9 cellular contexts compared by ENCODE assay signal in the genomic region with DNA sequence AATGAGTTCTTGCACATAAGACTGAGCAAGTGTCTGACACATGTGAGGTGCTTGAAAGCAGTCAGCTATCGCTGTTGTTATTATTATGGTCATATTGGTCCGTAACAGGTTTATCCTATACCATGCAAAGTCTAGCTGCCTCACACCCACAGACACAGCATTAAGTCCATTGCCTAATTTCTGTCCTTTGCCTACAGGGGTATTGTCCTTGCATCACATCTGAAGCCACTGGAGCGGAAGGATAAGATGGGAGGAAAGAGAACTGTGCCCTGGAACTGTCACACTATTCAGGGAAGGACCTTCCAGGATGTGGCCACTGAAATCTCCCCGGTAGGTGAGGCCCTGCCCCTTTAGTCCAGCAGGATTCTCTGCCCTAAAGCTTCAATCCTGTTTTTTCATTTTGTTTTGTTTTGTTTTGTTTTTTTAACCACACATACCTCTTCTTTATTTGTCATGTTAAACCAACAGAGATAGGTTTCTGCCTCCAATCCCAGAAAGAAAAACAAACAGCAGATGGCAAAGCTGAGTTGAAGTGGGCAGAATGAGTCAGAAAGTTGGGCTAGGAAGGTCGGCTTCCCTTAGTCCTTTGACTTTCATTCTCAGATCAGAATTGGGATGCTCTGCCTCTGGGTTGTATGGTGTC. TPM values are rescaled to one million over a fixed set of nuclear protein-coding genes. Genes with fewer than 3 reads are reported as not detected.
DNase-seq lines count a peak whose midpoint lies in the region; ATAC-seq, FAIRE-seq and TF ChIP-seq lines count a peak whose summit lies in the region.
"Had no signal": no experiment of that assay in that cellular context is flagged by ENCODE, and none has a peak within 500 bp of the region (broad histone marks: within the 10 kb centered on the region; RNA-seq: fewer than 3 reads in every experiment).

No MANE protein-coding gene starts in this region.

- H2AFZ ChIP-seq in SK-N-SH (ENCODE audit: low read depth): no peak overlapping the region; the same call in 1 of the 2 replicates

- H3K4me2 ChIP-seq in SK-N-SH: peak overlapping the region; percentile 91

- peaks cover 27% of the 10 kb centered on the region for H3K79me2 ChIP-seq in SK-N-SH (ENCODE audit: insufficient read depth)

- no peak for TF ChIP-seq EP300 in SK-N-SH (IDR thresholded peaks at IDR 0.05; ENCODE audit: borderline replicate concordance in 1 of 2, low read depth in 1 of 2, low read length in 1 of 2)

- H3K9me2 ChIP-seq in SK-N-SH: no peaks in the 10 kb centered on the region

- TF ChIP-seq CTCF in SK-N-SH (IDR thresholded peaks at IDR 0.05) (peak; percentile 53), D721Med (IDR thresholded peaks at IDR 0.05; ENCODE audit: insufficient read depth, missing control alignments) (no peak)

- no peaks in the 10 kb centered on the region for H3K9me3 ChIP-seq in SK-N-SH

- POLR2A ChIA-PET in SK-N-SH (lab: Yijun Ruan, JAX): interaction anchor here (0.6 kb wide), 1 partner anchor 187 kb away, joined by 5 read pairs; no protein-coding TSS in a partner anchor

- peak overlapping the region in 1 of 2 experiments; percentile 94; a peak in 2 of 4 replicates for H3K27ac ChIP-seq in SK-N-SH (ENCODE audit: low read depth in 2 of 2, low read length in 1 of 2)

- FAIRE-seq in A204.1 (lab: Jason Lieb, UNC): peak; percentile 66
- FAIRE-seq in D721Med (lab: Jason Lieb, UNC): no peak

- ATAC-seq in HG03565 (IDR thresholded peaks at IDR 0.05; ENCODE audit: unreplicated experiment): no peak

- H3K4me1 ChIP-seq in SK-N-SH (ENCODE audit: control insufficient read depth in 1 of 2, insufficient read depth in 2 of 2, low read depth in 1 of 2, low read length in 1 of 2): peaks cover 8 to 39% of the 10 kb centered on the region in 2 experiments; a peak in 3 of 4 replicates

- 63% methylated on average over 5 of the region's 5 CpGs for WGBS in SK-N-SH (ENCODE audit: low lambda C conversion rate)

- no peak overlapping the region for H3K4me3 ChIP-seq in SK-N-SH (ENCODE audit: low read depth in 2 of 2, low read length in 1 of 2)

- H3K27me3 ChIP-seq in SK-N-SH (ENCODE audit: insufficient read depth): no peaks in the 10 kb centered on the region

- peak; percentile 74 for DNase-seq in GF-D8 (lab: John Stamatoyannopoulos, UW)
- no peak for DNase-seq in SK-N-SH
- peak; percentile 82 for DNase-seq in fibroblast of peridontal ligament (ENCODE audit: extremely low read depth)
- DNase-seq in DMS114 treated with DMSO at 0.1 percent for 48 hours (lab: John Stamatoyannopoulos, UW; ENCODE audit: unreplicated experiment): no peak
- no peak for DNase-seq in NCI-H1092 treated with DMSO at 0.1 percent for 48 hours (lab: John Stamatoyannopoulos, UW)
- DNase-seq in D721Med (ENCODE audit: insufficient read length, low spot score): no peak
- DNase-seq: activated T-cell treated with anti-CD3 and anti-CD28 coated beads for 4 hours had no signal

- peak overlapping the region; percentile 47 for H3K9ac ChIP-seq in SK-N-SH

- CTCF ChIA-PET in SK-N-SH (lab: Yijun Ruan, JAX): interaction anchor here (1.1 to 6.8 kb wide), 6 partner anchors 10 to 248 kb away, joined by 3 to 38 read pairs (median 5); no protein-coding TSS in a partner anchor

- no peaks in the 10 kb centered on the region for H4K20me1 ChIP-seq in SK-N-SH (ENCODE audit: insufficient read depth)

- peaks cover 0 to 1% of the 10 kb centered on the region in 2 experiments for H3K36me3 ChIP-seq in SK-N-SH (replicated peaks in 1 of 2; ENCODE audit: control insufficient read depth in 1 of 2, insufficient read depth in 2 of 2, low read length in 1 of 2)

- H3F3A ChIP-seq in SK-N-SH (replicated peaks; ENCODE audit: insufficient read depth): peaks cover 32% of the 10 kb centered on the region

- peak; percentile 21; the same call in 1 of the 2 replicates for TF ChIP-seq RAD21 in SK-N-SH (IDR thresholded peaks at IDR 0.05; ENCODE audit: low read length)

TF ChIP-seq in SK-N-SH, 30 proteins besides CTCF, POLR2A, EP300 and RAD21 (continues in another document):
- TF ChIP-seq, protein P1, sequence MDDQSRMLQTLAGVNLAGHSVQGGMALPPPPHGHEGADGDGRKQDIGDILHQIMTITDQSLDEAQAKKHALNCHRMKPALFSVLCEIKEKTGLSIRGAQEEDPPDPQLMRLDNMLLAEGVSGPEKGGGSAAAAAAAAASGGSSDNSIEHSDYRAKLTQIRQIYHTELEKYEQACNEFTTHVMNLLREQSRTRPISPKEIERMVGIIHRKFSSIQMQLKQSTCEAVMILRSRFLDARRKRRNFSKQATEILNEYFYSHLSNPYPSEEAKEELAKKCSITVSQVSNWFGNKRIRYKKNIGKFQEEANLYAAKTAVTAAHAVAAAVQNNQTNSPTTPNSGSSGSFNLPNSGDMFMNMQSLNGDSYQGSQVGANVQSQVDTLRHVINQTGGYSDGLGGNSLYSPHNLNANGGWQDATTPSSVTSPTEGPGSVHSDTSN (IDR thresholded peaks at IDR 0.05): no peak
- TF ChIP-seq RFX5 (IDR thresholded peaks at IDR 0.05; ENCODE audit: low read length) (no peak), FOSL2 (IDR thresholded peaks at IDR 0.05; ENCODE audit: borderline replicate concordance, low read depth) (peak; percentile 67; the same call in 1 of the 2 replicates), POLR2AphosphoS5 (IDR thresholded peaks at IDR 0.05; ENCODE audit: low read depth, low read length) (no peak), RXRA (IDR thresholded peaks at IDR 0.05; ENCODE audit: borderline replicate concordance, low read depth) (no peak), SIN3A (IDR thresholded peaks at IDR 0.05; ENCODE audit: borderline replicate concordance, low read depth, low read length) (no peak), ELF1 (IDR thresholded peaks at IDR 0.05) (no peak), TAF1 (IDR thresholded peaks at IDR 0.05; ENCODE audit: borderline replicate concordance, low read depth, low read length) (no peak), NRF1 (IDR thresholded peaks at IDR 0.05; ENCODE audit: low read depth, low read length) (no peak), SMC3 (IDR thresholded peaks at IDR 0.05; ENCODE audit: low read depth, low read length) (peak; percentile 29), GABPA (IDR thresholded peaks at IDR 0.05; ENCODE audit: low read depth) (no peak), JUND (IDR thresholded peaks at IDR 0.05) (peak; percentile 54), MXI1 (IDR thresholded peaks at IDR 0.05; ENCODE audit: low read depth, low read length) (no peak)
- TF ChIP-seq, protein P2, sequence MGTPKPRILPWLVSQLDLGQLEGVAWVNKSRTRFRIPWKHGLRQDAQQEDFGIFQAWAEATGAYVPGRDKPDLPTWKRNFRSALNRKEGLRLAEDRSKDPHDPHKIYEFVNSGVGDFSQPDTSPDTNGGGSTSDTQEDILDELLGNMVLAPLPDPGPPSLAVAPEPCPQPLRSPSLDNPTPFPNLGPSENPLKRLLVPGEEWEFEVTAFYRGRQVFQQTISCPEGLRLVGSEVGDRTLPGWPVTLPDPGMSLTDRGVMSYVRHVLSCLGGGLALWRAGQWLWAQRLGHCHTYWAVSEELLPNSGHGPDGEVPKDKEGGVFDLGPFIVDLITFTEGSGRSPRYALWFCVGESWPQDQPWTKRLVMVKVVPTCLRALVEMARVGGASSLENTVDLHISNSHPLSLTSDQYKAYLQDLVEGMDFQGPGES (IDR thresholded peaks at IDR 0.05; ENCODE audit: low read depth, low read length): no peak
- TF ChIP-seq, protein P3, sequence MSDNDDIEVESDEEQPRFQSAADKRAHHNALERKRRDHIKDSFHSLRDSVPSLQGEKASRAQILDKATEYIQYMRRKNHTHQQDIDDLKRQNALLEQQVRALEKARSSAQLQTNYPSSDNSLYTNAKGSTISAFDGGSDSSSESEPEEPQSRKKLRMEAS (IDR thresholded peaks at IDR 0.05; ENCODE audit: low read depth): no peak
- TF ChIP-seq, protein P4, sequence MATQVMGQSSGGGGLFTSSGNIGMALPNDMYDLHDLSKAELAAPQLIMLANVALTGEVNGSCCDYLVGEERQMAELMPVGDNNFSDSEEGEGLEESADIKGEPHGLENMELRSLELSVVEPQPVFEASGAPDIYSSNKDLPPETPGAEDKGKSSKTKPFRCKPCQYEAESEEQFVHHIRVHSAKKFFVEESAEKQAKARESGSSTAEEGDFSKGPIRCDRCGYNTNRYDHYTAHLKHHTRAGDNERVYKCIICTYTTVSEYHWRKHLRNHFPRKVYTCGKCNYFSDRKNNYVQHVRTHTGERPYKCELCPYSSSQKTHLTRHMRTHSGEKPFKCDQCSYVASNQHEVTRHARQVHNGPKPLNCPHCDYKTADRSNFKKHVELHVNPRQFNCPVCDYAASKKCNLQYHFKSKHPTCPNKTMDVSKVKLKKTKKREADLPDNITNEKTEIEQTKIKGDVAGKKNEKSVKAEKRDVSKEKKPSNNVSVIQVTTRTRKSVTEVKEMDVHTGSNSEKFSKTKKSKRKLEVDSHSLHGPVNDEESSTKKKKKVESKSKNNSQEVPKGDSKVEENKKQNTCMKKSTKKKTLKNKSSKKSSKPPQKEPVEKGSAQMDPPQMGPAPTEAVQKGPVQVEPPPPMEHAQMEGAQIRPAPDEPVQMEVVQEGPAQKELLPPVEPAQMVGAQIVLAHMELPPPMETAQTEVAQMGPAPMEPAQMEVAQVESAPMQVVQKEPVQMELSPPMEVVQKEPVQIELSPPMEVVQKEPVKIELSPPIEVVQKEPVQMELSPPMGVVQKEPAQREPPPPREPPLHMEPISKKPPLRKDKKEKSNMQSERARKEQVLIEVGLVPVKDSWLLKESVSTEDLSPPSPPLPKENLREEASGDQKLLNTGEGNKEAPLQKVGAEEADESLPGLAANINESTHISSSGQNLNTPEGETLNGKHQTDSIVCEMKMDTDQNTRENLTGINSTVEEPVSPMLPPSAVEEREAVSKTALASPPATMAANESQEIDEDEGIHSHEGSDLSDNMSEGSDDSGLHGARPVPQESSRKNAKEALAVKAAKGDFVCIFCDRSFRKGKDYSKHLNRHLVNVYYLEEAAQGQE (IDR thresholded peaks at IDR 0.05; ENCODE audit: low read depth, low read length): no peak

RNA-seq across cellular contexts. Expression of a gene that starts 2.2 kb away (rescaled TPM):
- polyA plus RNA-seq in SK-N-SH (2012; rRNA removed): 79.9 and 82.9 TPM in 2 replicates
- 82.5 and 121 TPM in 2 replicates for polyA plus RNA-seq in SK-N-SH (2012; cell fraction: cytosol; rRNA removed)
- polyA plus RNA-seq in SK-N-SH (2012; cell fraction: nucleus; rRNA removed): 112 and 140 TPM in 2 replicates

RNA-seq across cellular contexts. Expression of a gene that starts 13.9 kb away (rescaled TPM):
- 0.48 and 0.71 TPM in 2 replicates for polyA plus RNA-seq in SK-N-SH (2012; rRNA removed)
- polyA plus RNA-seq in SK-N-SH (2012; cell fraction: cytosol; rRNA removed): 0.23 and 0.35 TPM in 2 replicates
- 0.36 and 0.44 TPM in 2 replicates for polyA plus RNA-seq in SK-N-SH (2012; cell fraction: nucleus; rRNA removed)

RNA-seq across cellular contexts. Expression of a gene that starts 46.1 kb away (rescaled TPM):
- 12.6 and 14.7 TPM in 2 replicates for polyA plus RNA-seq in SK-N-SH (2012; rRNA removed)
- polyA plus RNA-seq in SK-N-SH (2012; cell fraction: cytosol; rRNA removed): 4.0 and 7.1 TPM in 2 replicates
- 40.0 and 52.6 TPM in 2 replicates for polyA plus RNA-seq in SK-N-SH (2012; cell fraction: nucleus; rRNA removed)

RNA-seq across cellular contexts. Expression of a gene that starts 53.8 kb away (rescaled TPM):
- polyA plus RNA-seq in SK-N-SH (2012; rRNA removed): not detected in 2 replicates
- polyA plus RNA-seq in SK-N-SH (2012; cell fraction: cytosol; rRNA removed): not detected in 2 replicates
- not detected in 2 replicates for polyA plus RNA-seq in SK-N-SH (2012; cell fraction: nucleus; rRNA removed)

Comparison
In these comparisons a context has a peak if more than half of its experiments do, and no peak if none do; other contexts are left out.
1. DNase-seq: peak in GF-D8 (single experiment) and fibroblast of peridontal ligament (single experiment); none in SK-N-SH (single experiment), DMS114 treated with DMSO at 0.1 percent for 48 hours (single experiment), NCI-H1092 treated with DMSO at 0.1 percent for 48 hours (single experiment) and D721Med (single experiment).